In genomic region chr1:33367488-33368405, GRCh38 we compare ENCODE assay signal across 8 cellular contexts. TPM values are rescaled to one million over a fixed set of nuclear protein-coding genes. Genes with fewer than 3 reads are reported as not detected.
DNase-seq lines count a peak whose midpoint lies in the region; ATAC-seq, FAIRE-seq and TF ChIP-seq lines count a peak whose summit lies in the region.

No MANE protein-coding gene starts in this region.

- CTCF ChIA-PET in activated naive CD4-positive, alpha-beta T cell treated with anti-CD3 and anti-CD28 coated beads, Interleukin-2, amount 10 ng/mL, durations not matched to agents 7 days and 5 days (lab: Charles Lee) = interaction anchor here (0.6 to 7.5 kb wide), 8 partner anchors 7 to 275 kb away, joined by 3 to 101 read pairs (median 3); no protein-coding TSS in a partner anchor

- intact Hi-C loops in pancreas (cut with DNase I) = loop anchor here in 2 of 3 donors (2.0 to 5.0 kb wide), 2 partner anchors 70 to 71 kb away; no protein-coding TSS in a partner anchor

- TF ChIP-seq CTCF in pancreas (IDR thresholded peaks at IDR 0.05) (peak; percentile 91 to 96 (median 94)), thoracic aorta (IDR thresholded peaks at IDR 0.05) (peak; percentile 97)

- no peaks in the 10 kb centered on the region for H3K36me3 Mint-ChIP-seq in activated naive CD4-positive, alpha-beta T cell treated with anti-CD3 and anti-CD28 coated beads, Interleukin-2, amount 10 ng/mL, durations not matched to agents 7 days and 5 days

- FAIRE-seq in pancreas (lab: Jason Lieb, UNC) = no peak

- H3K27ac ChIP-seq in pancreas = no peak overlapping the region
- peak overlapping the region; percentile 91 to 93 for H3K27ac ChIP-seq in thoracic aorta

- H3K9me3 ChIP-seq in pancreas (no peaks in the 10 kb centered on the region), thoracic aorta (no peaks in the 10 kb centered on the region)

- no peaks in the 10 kb centered on the region for H3K9me3 Mint-ChIP-seq in activated naive CD4-positive, alpha-beta T cell treated with anti-CD3 and anti-CD28 coated beads, Interleukin-2, amount 10 ng/mL, durations not matched to agents 7 days and 5 days

- peak; percentile 92 for DNase-seq in NCI-H82 (lab: John Stamatoyannopoulos, UW)
- no peak for DNase-seq in NCI-H82 treated with DMSO at 0.1 percent for 48 hours (lab: John Stamatoyannopoulos, UW; ENCODE audit: unreplicated experiment)
- peak; percentile 67 to 69 for DNase-seq in Kasumi-1 (lab: John Stamatoyannopoulos, UW)
- peak; percentile 44 for DNase-seq in SKM-1 (lab: John Stamatoyannopoulos, UW; ENCODE audit: unreplicated experiment)
- DNase-seq in activated naive CD4-positive, alpha-beta T cell treated with anti-CD3 and anti-CD28 coated beads, Interleukin-2, amount 10 ng/mL, durations not matched to agents 7 days and 5 days = peak; percentile 90
- peak; percentile 80 for DNase-seq in glomerular visceral epithelial cell (ENCODE audit: extremely low spot score)
- peak; percentile 73 to 97 (median 88) for DNase-seq in pancreas
- DNase-seq in thoracic aorta (ENCODE audit: low spot score) = no peak

- H3K36me3 ChIP-seq in pancreas (peaks cover 0 to 7% (median 0%) of the 10 kb centered on the region in 3 donors), thoracic aorta (peaks cover 8% of the 10 kb centered on the region)

- no peak overlapping the region for H3K27ac Mint-ChIP-seq in activated naive CD4-positive, alpha-beta T cell treated with anti-CD3 and anti-CD28 coated beads, Interleukin-2, amount 10 ng/mL, durations not matched to agents 7 days and 5 days

- no peaks in the 10 kb centered on the region for H3K4me1 Mint-ChIP-seq in activated naive CD4-positive, alpha-beta T cell treated with anti-CD3 and anti-CD28 coated beads, Interleukin-2, amount 10 ng/mL, durations not matched to agents 7 days and 5 days

- H3K4me3 ChIP-seq in pancreas (no peak overlapping the region), thoracic aorta (peak overlapping the region; percentile 29)

- H3K4me3 Mint-ChIP-seq in activated naive CD4-positive, alpha-beta T cell treated with anti-CD3 and anti-CD28 coated beads, Interleukin-2, amount 10 ng/mL, durations not matched to agents 7 days and 5 days = no peak overlapping the region

- H3K27me3 ChIP-seq in pancreas (no peaks in the 10 kb centered on the region), thoracic aorta (replicated peaks; ENCODE audit: insufficient read depth) (no peaks in the 10 kb centered on the region)

- peaks cover 15 to 19% (median 16%) of the 10 kb centered on the region in 3 donors for H3K4me1 ChIP-seq in pancreas
- H3K4me1 ChIP-seq in thoracic aorta (ENCODE audit: control insufficient read depth in 1 of 2, low read depth in 2 of 2) = peaks cover 39 to 52% of the 10 kb centered on the region in 2 donors

- ATAC-seq in pancreas = peak; percentile 62 to 85 (median 77)
- no peak for ATAC-seq in thoracic aorta (ENCODE audit: insufficient number of reproducible peaks, low FRiP score, low read depth)

- peaks cover 34% of the 10 kb centered on the region for H3K27me3 Mint-ChIP-seq in activated naive CD4-positive, alpha-beta T cell treated with anti-CD3 and anti-CD28 coated beads, Interleukin-2, amount 10 ng/mL, durations not matched to agents 7 days and 5 days

- 32 to 38% methylated on average over 23 of the region's 23 CpGs for WGBS in pancreas, 2 donors

RNA-seq across cellular contexts. Expression of gene A3GALT2, which starts 46.8 kb away (rescaled TPM):
- total RNA-seq in pancreas (not detected), thoracic aorta (under 1 TPM; 0.54 to 0.71 TPM)
- polyA plus RNA-seq in pancreas = under 1 TPM in 1 of 2 donors, not detected in 1; 0.07 TPM

Comparison
In these comparisons a context has a peak if more than half of its experiments do, and no peak if none do; other contexts are left out.
1. DNase-seq: peak in NCI-H82 (single experiment), Kasumi-1 (2 of 2), SKM-1 (single experiment), activated naive CD4-positive, alpha-beta T cell treated with anti-CD3 and anti-CD28 coated beads, Interleukin-2, amount 10 ng/mL, durations not matched to agents 7 days and 5 days (single experiment), glomerular visceral epithelial cell (single experiment) and pancreas (6 of 6); none in NCI-H82 treated with DMSO at 0.1 percent for 48 hours (single experiment) and thoracic aorta (single experiment).
2. H3K27ac ChIP-seq: peak in thoracic aorta (2 of 2); none in pancreas (0 of 4).